Comparison of ENCODE assay signal across 8 cellular contexts in genomic region chr3:136750922-136751258, GRCh38.
A peak's percentile ranks its signal among the peaks of the same experiment; 100 is the strongest.
DNase-seq lines count a peak whose midpoint lies in the region; ATAC-seq and TF ChIP-seq lines count a peak whose summit lies in the region.

No MANE protein-coding gene starts in this region.

- no peaks in the 10 kb centered on the region for H3K27me3 Mint-ChIP-seq in T-helper 1 cell treated with Interleukin-12 subunit alpha and Interleukin-12 subunit beta and Interleukin-4 antibody, amounts not matched to agents 30 μg/mL and 1 μg/mL, for 36 hours (ENCODE audit: low read depth)
- peaks cover 1% of the 10 kb centered on the region for H3K27me3 Mint-ChIP-seq in activated naive CD8-positive, alpha-beta T cell treated with anti-CD3 and anti-CD28 coated beads, Interleukin-2, amount 50 U/mL, for 24 hours

- H3K4me3 Mint-ChIP-seq in T-helper 1 cell treated with Interleukin-12 subunit alpha and Interleukin-12 subunit beta and Interleukin-4 antibody, amounts not matched to agents 30 μg/mL and 1 μg/mL, for 36 hours, result peak overlapping the region; percentile 92
- H3K4me3 Mint-ChIP-seq in activated naive CD8-positive, alpha-beta T cell treated with anti-CD3 and anti-CD28 coated beads, Interleukin-2, amount 50 U/mL, for 24 hours, result peak overlapping the region; percentile 87

- TF ChIP-seq CTCF in GM13977 (IDR thresholded peaks at IDR 0.05; ENCODE audit: extremely low read depth, insufficient read depth, missing control alignments), result no peak

- in situ Hi-C loops in GM13977 (cut with MboI; ENCODE audit: low pct_unique_long_range_greater_than_20kb, low sequenced_read_pairs, unreplicated experiment), result loop anchor here (10.0 kb wide), 1 partner anchor 676 kb away; no protein-coding TSS in a partner anchor

- DNase-seq in T-helper 1 cell (no peak), iris pigment epithelial cell (ENCODE audit: low read depth) (peak; percentile 84), superior temporal gyrus (ENCODE audit: extremely low spot score) (peak; percentile 75), NCI-H446 (lab: John Stamatoyannopoulos, UW) (no peak), NCI-H82 (lab: John Stamatoyannopoulos, UW) (no peak), GM13977 (ENCODE audit: low spot score) (no peak)
- no peak for DNase-seq in activated naive CD8-positive, alpha-beta T cell treated with anti-CD3 and anti-CD28 coated beads, Interleukin-2, amount 50 U/mL, for 24 hours

- H3K9me3 Mint-ChIP-seq in T-helper 1 cell treated with Interleukin-12 subunit alpha and Interleukin-12 subunit beta and Interleukin-4 antibody, amounts not matched to agents 30 μg/mL and 1 μg/mL, for 36 hours, result no peaks in the 10 kb centered on the region
- H3K9me3 Mint-ChIP-seq in activated naive CD8-positive, alpha-beta T cell treated with anti-CD3 and anti-CD28 coated beads, Interleukin-2, amount 50 U/mL, for 24 hours, result no peaks in the 10 kb centered on the region

- H3K27ac Mint-ChIP-seq in T-helper 1 cell treated with Interleukin-12 subunit alpha and Interleukin-12 subunit beta and Interleukin-4 antibody, amounts not matched to agents 30 μg/mL and 1 μg/mL, for 36 hours, result peak overlapping the region; percentile 97
- peak overlapping the region; percentile 92 for H3K27ac Mint-ChIP-seq in activated naive CD8-positive, alpha-beta T cell treated with anti-CD3 and anti-CD28 coated beads, Interleukin-2, amount 50 U/mL, for 24 hours

- no peak for ATAC-seq in activated naive CD8-positive, alpha-beta T cell treated with anti-CD3 and anti-CD28 coated beads, Interleukin-2, amount 50 U/mL, for 24 hours

- H3K4me1 Mint-ChIP-seq in T-helper 1 cell treated with Interleukin-12 subunit alpha and Interleukin-12 subunit beta and Interleukin-4 antibody, amounts not matched to agents 30 μg/mL and 1 μg/mL, for 36 hours (ENCODE audit: low read depth), result peaks cover 39% of the 10 kb centered on the region
- peaks cover 53% of the 10 kb centered on the region for H3K4me1 Mint-ChIP-seq in activated naive CD8-positive, alpha-beta T cell treated with anti-CD3 and anti-CD28 coated beads, Interleukin-2, amount 50 U/mL, for 24 hours

- peaks cover 4% of the 10 kb centered on the region for H3K36me3 Mint-ChIP-seq in T-helper 1 cell treated with Interleukin-12 subunit alpha and Interleukin-12 subunit beta and Interleukin-4 antibody, amounts not matched to agents 30 μg/mL and 1 μg/mL, for 36 hours (ENCODE audit: low read depth)
- H3K36me3 Mint-ChIP-seq in activated naive CD8-positive, alpha-beta T cell treated with anti-CD3 and anti-CD28 coated beads, Interleukin-2, amount 50 U/mL, for 24 hours (ENCODE audit: low read depth), result peaks cover 7% of the 10 kb centered on the region

Comparison
In these comparisons a context has a peak if more than half of its experiments do, and no peak if none do; other contexts are left out.
1. DNase-seq: peak in iris pigment epithelial cell (single experiment) and superior temporal gyrus (single experiment); none in T-helper 1 cell (0 of 5), activated naive CD8-positive, alpha-beta T cell treated with anti-CD3 and anti-CD28 coated beads, Interleukin-2, amount 50 U/mL, for 24 hours (single experiment), NCI-H446 (0 of 2), NCI-H82 (single experiment) and GM13977 (single experiment).